Comparison of ENCODE assay signal across 9 cellular contexts in the genomic region with DNA sequence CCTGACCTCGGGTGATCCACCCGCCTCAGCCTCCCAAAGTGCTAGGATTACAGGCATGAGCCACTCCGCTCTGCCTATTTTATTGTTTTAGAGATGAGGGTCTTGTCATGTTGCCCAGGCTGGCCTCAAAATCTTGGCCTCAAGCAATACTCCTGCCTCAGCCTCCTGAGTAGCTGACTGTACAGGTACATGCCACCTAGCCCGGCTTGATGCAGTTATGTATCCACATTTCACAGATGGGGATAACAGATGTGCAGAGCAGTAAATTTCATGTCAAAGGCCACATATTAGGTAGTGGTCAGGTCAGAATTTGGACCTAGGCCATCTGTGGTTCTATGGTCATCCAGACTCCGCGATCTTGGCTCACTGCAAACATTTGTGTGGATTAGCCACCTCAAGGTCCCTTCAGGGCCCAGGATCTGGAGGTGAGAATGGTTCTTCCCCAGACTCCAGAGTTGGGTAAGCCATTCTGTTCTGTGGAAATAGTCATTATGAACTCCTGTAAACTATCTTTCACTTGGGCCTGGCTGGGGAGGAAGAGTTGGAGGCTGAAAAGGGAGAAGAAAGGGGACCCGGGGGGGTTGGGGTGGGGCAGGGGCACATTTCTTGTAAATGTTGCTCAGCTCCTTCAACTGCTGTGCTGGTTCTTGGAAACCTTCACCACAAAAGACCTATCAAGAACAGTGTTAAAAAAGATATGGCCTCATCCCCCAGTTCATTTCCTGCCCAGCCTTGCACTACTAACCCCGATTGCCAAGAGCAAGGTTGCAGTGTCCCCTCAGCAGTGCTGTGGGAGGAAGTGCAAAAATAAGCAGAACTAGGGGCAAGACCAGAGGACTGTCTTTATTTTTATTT. TPM values are rescaled to one million over a fixed set of nuclear protein-coding genes. Genes with fewer than 3 reads are reported as not detected.
A peak's percentile ranks its signal among the peaks of the same experiment; 100 is the strongest.
DNase-seq lines count a peak whose midpoint lies in the region; ATAC-seq and TF ChIP-seq lines count a peak whose summit lies in the region.
"Had no signal": no experiment of that assay in that cellular context is flagged by ENCODE, and none has a peak within 500 bp of the region (broad histone marks: within the 10 kb centered on the region; RNA-seq: fewer than 3 reads in every experiment).

No MANE protein-coding gene starts in this region.

- intact Hi-C loops in right lobe of liver (cut with DNase I), result no loop called here

- no peak for TF ChIP-seq CTCF in right lobe of liver (IDR thresholded peaks at IDR 0.05)
- TF ChIP-seq CTCF in suprapubic skin (IDR thresholded peaks at IDR 0.05), result no peak

- H3K36me3 ChIP-seq in right lobe of liver (no peaks in the 10 kb centered on the region), suprapubic skin (no peaks in the 10 kb centered on the region)

- H3K4me3 ChIP-seq in right lobe of liver (no peak overlapping the region), suprapubic skin (no peak overlapping the region)

- ATAC-seq in right lobe of liver (peak; percentile 79 to 88 (median 82)), GM19463 (IDR thresholded peaks at IDR 0.05; ENCODE audit: unreplicated experiment) (no peak), HG03520 (IDR thresholded peaks at IDR 0.05; ENCODE audit: unreplicated experiment) (no peak)

- TF ChIP-seq POLR2A in right lobe of liver (IDR thresholded peaks at IDR 0.05) (no peak), suprapubic skin (IDR thresholded peaks at IDR 0.05) (no peak)

- H3K9me3 Mint-ChIP-seq in activated T-cell treated with anti-CD3 and anti-CD28 coated beads, Interleukin-2, amount 50 U/mL, for 24 hours, result peaks cover 3% of the 10 kb centered on the region

- no peaks in the 10 kb centered on the region for H3K27me3 ChIP-seq in right lobe of liver
- no peaks in the 10 kb centered on the region for H3K27me3 ChIP-seq in suprapubic skin

- WGBS in right lobe of liver (ENCODE audit: insufficient coverage, low coverage, low lambda C conversion rate, missing lambda C conversion rate), result 62% methylated on average over 7 of the region's 8 CpGs
- WGBS in suprapubic skin, result 71% methylated on average over 8 of the region's 8 CpGs

- H3K9me3 ChIP-seq in right lobe of liver (no peaks in the 10 kb centered on the region), suprapubic skin (no peaks in the 10 kb centered on the region)

- H3K27me3 Mint-ChIP-seq in activated T-cell treated with anti-CD3 and anti-CD28 coated beads, Interleukin-2, amount 50 U/mL, for 24 hours, result no peaks in the 10 kb centered on the region

- peaks cover 61% of the 10 kb centered on the region for H3K4me1 Mint-ChIP-seq in activated T-cell treated with anti-CD3 and anti-CD28 coated beads, Interleukin-2, amount 50 U/mL, for 24 hours (ENCODE audit: low read depth)

- peak; percentile 70 for DNase-seq in NK-92 treated with Interleukin-12 subunit alpha and Interleukin-12 subunit beta, amount 100 ng/mL, for 24 hours (lab: John Stamatoyannopoulos, UW)
- DNase-seq in NK-92 (lab: John Stamatoyannopoulos, UW; ENCODE audit: unreplicated experiment), result no peak
- peak; percentile 62 for DNase-seq in activated T-cell treated with anti-CD3 and anti-CD28 coated beads, Interleukin-2, amount 50 U/mL, for 24 hours
- no peak for DNase-seq in right lobe of liver
- no peak for DNase-seq in suprapubic skin (ENCODE audit: low spot score in 2 of 2)
- DNase-seq in NCI-H1417 (lab: John Stamatoyannopoulos, UW), result no peak

- H3K36me3 Mint-ChIP-seq in activated T-cell treated with anti-CD3 and anti-CD28 coated beads, Interleukin-2, amount 50 U/mL, for 24 hours (ENCODE audit: low read depth), result peaks cover 2% of the 10 kb centered on the region

- TF ChIP-seq EP300 in suprapubic skin (IDR thresholded peaks at IDR 0.05), result no peak

- H3K27ac ChIP-seq in right lobe of liver, result peak overlapping the region in 1 of 3 donors; percentile 30
- H3K27ac ChIP-seq in suprapubic skin, result peak overlapping the region; percentile 27
- H3K27ac ChIP-seq: 22Rv1 had no signal

- H3K4me1 ChIP-seq in right lobe of liver (peaks cover 0 to 3% (median 0%) of the 10 kb centered on the region in 4 donors), suprapubic skin (peaks cover 1% of the 10 kb centered on the region)

- H3K4me3 Mint-ChIP-seq in activated T-cell treated with anti-CD3 and anti-CD28 coated beads, Interleukin-2, amount 50 U/mL, for 24 hours, result peak overlapping the region; percentile 57

- H3K27ac Mint-ChIP-seq in activated T-cell treated with anti-CD3 and anti-CD28 coated beads, Interleukin-2, amount 50 U/mL, for 24 hours, result peak overlapping the region; percentile 99

RNA-seq across cellular contexts. Expression of a gene that starts 13.0 kb away (rescaled TPM):
- total RNA-seq in right lobe of liver (10 to 100 TPM in 5 of 6 experiments, 1 to 10 TPM in 1; 5.1 to 45.2 (median 13.0) TPM), suprapubic skin (100 to 1,000 TPM in 2 of 4 donors, 10 to 100 TPM in 2; 63.6 to 158 (median 110) TPM)

Comparison
In these comparisons a context has a peak if more than half of its experiments do, and no peak if none do; other contexts are left out.
1. DNase-seq: peak in NK-92 treated with Interleukin-12 subunit alpha and Interleukin-12 subunit beta, amount 100 ng/mL, for 24 hours (single experiment) and activated T-cell treated with anti-CD3 and anti-CD28 coated beads, Interleukin-2, amount 50 U/mL, for 24 hours (single experiment); none in NK-92 (single experiment), right lobe of liver (0 of 3), suprapubic skin (0 of 2) and NCI-H1417 (0 of 3).
2. ATAC-seq: peak in right lobe of liver (4 of 4); none in GM19463 (single experiment) and HG03520 (single experiment).